1 cellular context compared by ENCODE assay signal in the genomic region with DNA sequence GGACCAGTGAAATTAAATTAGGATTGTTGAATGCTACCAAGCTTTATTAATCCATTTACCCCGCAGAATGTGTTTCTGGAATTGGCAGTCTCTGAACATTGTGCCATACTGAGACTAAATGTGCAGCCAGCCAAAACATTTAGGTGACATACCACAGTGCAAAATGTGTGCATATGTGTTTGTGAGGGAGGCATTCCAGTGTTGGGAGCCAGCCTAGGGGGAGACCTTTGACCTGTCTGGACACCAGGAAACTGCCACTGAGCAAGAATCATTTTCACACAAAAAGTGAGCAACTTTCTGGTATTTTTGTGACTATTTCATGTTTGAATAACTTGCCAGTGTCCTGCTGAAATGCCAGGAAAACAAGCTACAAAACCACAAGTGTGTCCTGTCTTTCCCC.
A peak's percentile ranks its signal among the peaks of the same experiment; 100 is the strongest.
TF ChIP-seq lines count a peak whose summit lies in the region.

No MANE protein-coding gene starts in this region.

TF ChIP-seq in HepG2, 621 proteins besides CTCF, POLR2A, EP300 and RAD21 (continued from another document and continues in another):
- TF ChIP-seq, protein P1, sequence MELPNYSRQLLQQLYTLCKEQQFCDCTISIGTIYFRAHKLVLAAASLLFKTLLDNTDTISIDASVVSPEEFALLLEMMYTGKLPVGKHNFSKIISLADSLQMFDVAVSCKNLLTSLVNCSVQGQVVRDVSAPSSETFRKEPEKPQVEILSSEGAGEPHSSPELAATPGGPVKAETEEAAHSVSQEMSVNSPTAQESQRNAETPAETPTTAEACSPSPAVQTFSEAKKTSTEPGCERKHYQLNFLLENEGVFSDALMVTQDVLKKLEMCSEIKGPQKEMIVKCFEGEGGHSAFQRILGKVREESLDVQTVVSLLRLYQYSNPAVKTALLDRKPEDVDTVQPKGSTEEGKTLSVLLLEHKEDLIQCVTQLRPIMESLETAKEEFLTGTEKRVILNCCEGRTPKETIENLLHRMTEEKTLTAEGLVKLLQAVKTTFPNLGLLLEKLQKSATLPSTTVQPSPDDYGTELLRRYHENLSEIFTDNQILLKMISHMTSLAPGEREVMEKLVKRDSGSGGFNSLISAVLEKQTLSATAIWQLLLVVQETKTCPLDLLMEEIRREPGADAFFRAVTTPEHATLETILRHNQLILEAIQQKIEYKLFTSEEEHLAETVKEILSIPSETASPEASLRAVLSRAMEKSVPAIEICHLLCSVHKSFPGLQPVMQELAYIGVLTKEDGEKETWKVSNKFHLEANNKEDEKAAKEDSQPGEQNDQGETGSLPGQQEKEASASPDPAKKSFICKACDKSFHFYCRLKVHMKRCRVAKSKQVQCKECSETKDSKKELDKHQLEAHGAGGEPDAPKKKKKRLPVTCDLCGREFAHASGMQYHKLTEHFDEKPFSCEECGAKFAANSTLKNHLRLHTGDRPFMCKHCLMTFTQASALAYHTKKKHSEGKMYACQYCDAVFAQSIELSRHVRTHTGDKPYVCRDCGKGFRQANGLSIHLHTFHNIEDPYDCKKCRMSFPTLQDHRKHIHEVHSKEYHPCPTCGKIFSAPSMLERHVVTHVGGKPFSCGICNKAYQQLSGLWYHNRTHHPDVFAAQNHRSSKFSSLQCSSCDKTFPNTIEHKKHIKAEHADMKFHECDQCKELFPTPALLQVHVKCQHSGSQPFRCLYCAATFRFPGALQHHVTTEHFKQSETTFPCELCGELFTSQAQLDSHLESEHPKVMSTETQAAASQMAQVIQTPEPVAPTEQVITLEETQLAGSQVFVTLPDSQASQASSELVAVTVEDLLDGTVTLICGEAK (IDR thresholded peaks at IDR 0.05) = no peak
- TF ChIP-seq, protein P1 (CRISPR knock-in tag; IDR thresholded peaks at IDR 0.05) = no peak; the same call in 1 of the 2 replicates
- TF ChIP-seq DMTF1 (CRISPR knock-in tag; IDR thresholded peaks at IDR 0.05) (no peak), ZNF235 (CRISPR knock-in tag; IDR thresholded peaks at IDR 0.05; ENCODE audit: borderline replicate concordance) (no peak), ZSCAN21 (CRISPR knock-in tag; IDR thresholded peaks at IDR 0.05; ENCODE audit: borderline replicate concordance) (no peak), ARHGAP35 (CRISPR knock-in tag; IDR thresholded peaks at IDR 0.05; ENCODE audit: borderline replicate concordance) (no peak), ZNF724P (CRISPR knock-in tag; IDR thresholded peaks at IDR 0.05; ENCODE audit: borderline replicate concordance) (no peak), TOE1 (CRISPR knock-in tag; IDR thresholded peaks at IDR 0.05) (no peak), PCBP1 (IDR thresholded peaks at IDR 0.05; ENCODE audit: borderline replicate concordance, low read depth, low read length) (no peak), ZBTB7A (CRISPR knock-in tag; IDR thresholded peaks at IDR 0.05) (no peak), PAXIP1 (CRISPR knock-in tag; conservative IDR thresholded peaks at IDR 0.05) (peak; percentile 72), ZNF264 (CRISPR knock-in tag; IDR thresholded peaks at IDR 0.05) (peak; percentile 92), ZNF124 (CRISPR knock-in tag; IDR thresholded peaks at IDR 0.05) (no peak), TARDBP (CRISPR knock-in tag; IDR thresholded peaks at IDR 0.05) (no peak), ZNF441 (CRISPR knock-in tag; IDR thresholded peaks at IDR 0.05; ENCODE audit: borderline replicate concordance) (no peak), NCOA2 (CRISPR knock-in tag; IDR thresholded peaks at IDR 0.05) (no peak), ZNF577 (CRISPR knock-in tag; IDR thresholded peaks at IDR 0.05; ENCODE audit: borderline replicate concordance, low read depth) (no peak), RFXANK (CRISPR knock-in tag; IDR thresholded peaks at IDR 0.05) (no peak), RELA (CRISPR knock-in tag; IDR thresholded peaks at IDR 0.05) (no peak), ZNF383 (CRISPR knock-in tag; IDR thresholded peaks at IDR 0.05; ENCODE audit: borderline replicate concordance) (no peak), ZNF543 (CRISPR knock-in tag; IDR thresholded peaks at IDR 0.05) (no peak), FOXO4 (CRISPR knock-in tag; conservative IDR thresholded peaks at IDR 0.05) (no peak), KLF16 (CRISPR knock-in tag; IDR thresholded peaks at IDR 0.05) (no peak), CBX5 (CRISPR knock-in tag; IDR thresholded peaks at IDR 0.05; ENCODE audit: borderline replicate concordance) (0 out of 2 replicates have a peak, but pooled peaks have one; percentile 35), THRA (CRISPR knock-in tag; IDR thresholded peaks at IDR 0.05; ENCODE audit: borderline replicate concordance) (no peak), HOXD1 (CRISPR knock-in tag; IDR thresholded peaks at IDR 0.05) (no peak)
- TF ChIP-seq, protein P2, sequence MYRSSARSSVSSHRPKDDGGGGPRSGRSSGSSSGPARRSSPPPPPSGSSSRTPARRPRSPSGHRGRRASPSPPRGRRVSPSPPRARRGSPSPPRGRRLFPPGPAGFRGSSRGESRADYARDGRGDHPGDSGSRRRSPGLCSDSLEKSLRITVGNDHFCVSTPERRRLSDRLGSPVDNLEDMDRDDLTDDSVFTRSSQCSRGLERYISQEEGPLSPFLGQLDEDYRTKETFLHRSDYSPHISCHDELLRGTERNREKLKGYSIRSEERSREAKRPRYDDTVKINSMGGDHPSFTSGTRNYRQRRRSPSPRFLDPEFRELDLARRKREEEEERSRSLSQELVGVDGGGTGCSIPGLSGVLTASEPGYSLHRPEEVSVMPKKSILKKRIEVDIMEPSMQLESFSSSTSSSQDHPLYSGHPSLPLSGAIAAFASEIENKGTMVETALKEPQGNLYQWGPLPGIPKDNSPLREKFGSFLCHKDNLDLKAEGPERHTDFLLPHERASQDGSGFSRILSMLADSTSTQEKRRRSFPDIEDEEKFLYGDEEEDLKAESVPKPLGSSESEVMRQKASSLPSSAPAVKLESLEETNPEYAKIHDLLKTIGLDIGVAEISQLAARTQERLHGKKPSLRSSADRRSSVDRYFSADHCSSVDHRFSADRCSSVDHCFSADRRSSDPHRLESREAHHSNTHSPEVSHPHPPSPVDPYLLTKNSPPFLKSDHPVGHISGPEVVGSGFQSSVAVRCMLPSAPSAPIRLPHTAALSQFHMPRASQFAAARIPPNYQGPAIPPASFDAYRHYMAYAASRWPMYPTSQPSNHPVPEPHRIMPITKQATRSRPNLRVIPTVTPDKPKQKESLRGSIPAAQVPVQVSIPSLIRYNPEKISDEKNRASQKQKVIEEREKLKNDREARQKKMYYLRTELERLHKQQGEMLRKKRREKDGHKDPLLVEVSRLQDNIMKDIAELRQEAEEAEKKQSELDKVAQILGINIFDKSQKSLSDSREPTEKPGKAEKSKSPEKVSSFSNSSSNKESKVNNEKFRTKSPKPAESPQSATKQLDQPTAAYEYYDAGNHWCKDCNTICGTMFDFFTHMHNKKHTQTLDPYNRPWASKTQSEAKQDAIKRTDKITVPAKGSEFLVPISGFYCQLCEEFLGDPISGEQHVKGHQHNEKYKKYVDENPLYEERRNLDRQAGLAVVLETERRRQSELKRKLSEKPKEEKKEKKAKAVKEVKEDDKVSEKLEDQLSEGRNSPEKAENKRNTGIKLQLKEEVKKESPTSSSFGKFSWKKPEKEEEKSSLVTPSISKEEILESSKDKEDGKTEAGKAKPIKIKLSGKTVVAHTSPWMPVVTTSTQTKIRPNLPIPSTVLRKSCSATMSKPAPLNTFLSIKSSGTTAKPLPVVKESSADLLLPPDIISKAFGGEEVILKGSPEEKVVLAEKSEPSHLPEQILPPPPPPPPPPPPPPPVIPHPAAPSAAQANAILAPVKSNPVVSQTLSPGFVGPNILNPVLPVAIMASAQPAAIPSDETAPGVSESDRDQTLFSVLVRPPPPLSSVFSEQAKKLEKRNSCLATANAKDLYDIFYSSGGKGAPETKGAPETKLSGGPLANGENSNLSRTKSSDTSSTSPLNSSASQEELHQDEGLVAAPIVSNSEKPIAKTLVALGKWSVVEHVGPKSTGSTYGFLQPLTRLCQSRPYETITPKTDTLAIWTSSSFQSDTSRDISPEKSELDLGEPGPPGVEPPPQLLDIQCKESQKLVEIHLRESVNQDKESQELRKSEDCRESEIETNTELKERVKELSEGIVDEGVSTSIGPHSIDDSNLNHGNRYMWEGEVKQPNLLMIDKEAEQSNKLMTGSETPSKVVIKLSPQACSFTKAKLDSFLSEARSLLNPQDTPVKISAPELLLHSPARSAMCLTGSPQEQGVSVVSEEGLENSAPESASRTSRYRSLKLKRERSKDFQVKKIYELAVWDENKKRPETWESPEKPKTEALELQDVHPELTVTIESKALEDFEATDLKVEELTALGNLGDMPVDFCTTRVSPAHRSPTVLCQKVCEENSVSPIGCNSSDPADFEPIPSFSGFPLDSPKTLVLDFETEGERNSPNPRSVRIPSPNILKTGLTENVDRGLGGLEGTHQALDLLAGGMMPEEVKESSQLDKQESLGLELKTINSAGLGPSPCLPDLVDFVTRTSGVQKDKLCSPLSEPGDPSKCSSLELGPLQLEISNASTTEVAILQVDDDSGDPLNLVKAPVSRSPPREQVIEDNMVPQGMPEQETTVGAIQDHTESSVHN (CRISPR knock-in tag; IDR thresholded peaks at IDR 0.05) = no peak
